In the genomic region with DNA sequence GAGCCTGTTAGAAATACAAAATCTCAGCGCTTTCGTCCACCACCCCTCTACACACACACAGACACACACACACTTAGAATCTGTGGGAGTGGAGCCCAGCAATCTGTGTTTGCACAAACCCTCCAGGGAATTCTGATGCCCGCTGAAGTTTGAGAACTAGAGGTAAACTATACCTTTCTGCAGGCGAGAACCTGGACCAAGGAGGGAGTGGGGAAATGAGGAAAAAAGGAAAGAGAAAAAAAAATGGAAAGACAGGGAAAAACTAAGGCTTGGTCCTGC, we compare ENCODE assay signal across 8 cellular contexts. TPM values are rescaled to one million over a fixed set of nuclear protein-coding genes. Genes with fewer than 3 reads are reported as not detected.
DNase-seq lines count a peak whose midpoint lies in the region; ATAC-seq lines count a peak whose summit lies in the region.

No MANE protein-coding gene starts in this region.

- H3K4me1 ChIP-seq in BLaER1 treated with 17β-estradiol and CSF1 and Interleukin-3, amounts not matched to agents 10 nM and 100 nM = peaks cover 12 to 40% (median 17%) of the 10 kb centered on the region in 10 experiments

- peak overlapping the region in 4 of 10 experiments; percentile 64 to 82 (median 79); a peak in 9 of 20 replicates for H3K4me3 ChIP-seq in BLaER1 treated with 17β-estradiol and CSF1 and Interleukin-3, amounts not matched to agents 10 nM and 100 nM

- no peaks in the 10 kb centered on the region for H3K36me3 ChIP-seq in BLaER1 treated with 17β-estradiol and CSF1 and Interleukin-3, amounts not matched to agents 10 nM and 100 nM

- H3K9ac ChIP-seq in BLaER1 treated with 17β-estradiol and CSF1 and Interleukin-3, amounts not matched to agents 10 nM and 100 nM = 0 out of 22 replicates have a peak overlapping the region, but pooled peaks of 1 of the 11 experiments have one; percentile 83

- no peak for ATAC-seq in natural killer cell treated with Interleukin-12 subunit alpha and Interleukin-12 subunit beta and Interleukin-15 and Interleukin-18, amount 100 ng/mL, for 72 hours
- no peak for ATAC-seq in HG02759 (IDR thresholded peaks at IDR 0.05; ENCODE audit: unreplicated experiment)

- no peaks in the 10 kb centered on the region for H3K9me3 Mint-ChIP-seq in dendritic cell treated with granulocyte-macrophage colony-stimulating factor and Interleukin-4, amounts not matched to agents 40 ng/mL and 50 ng/mL, for 4 days
- H3K9me3 Mint-ChIP-seq in natural killer cell treated with Interleukin-12 subunit alpha and Interleukin-12 subunit beta and Interleukin-15 and Interleukin-18, amount 100 ng/mL, for 72 hours = no peaks in the 10 kb centered on the region

- peaks cover 30 to 63% (median 56%) of the 10 kb centered on the region in 11 experiments for H3K27me3 ChIP-seq in BLaER1 treated with 17β-estradiol and CSF1 and Interleukin-3, amounts not matched to agents 10 nM and 100 nM

- H3K4me1 Mint-ChIP-seq in dendritic cell treated with granulocyte-macrophage colony-stimulating factor and Interleukin-4, amounts not matched to agents 40 ng/mL and 50 ng/mL, for 4 days (ENCODE audit: low read depth) = peaks cover 47% of the 10 kb centered on the region
- H3K4me1 Mint-ChIP-seq in natural killer cell treated with Interleukin-12 subunit alpha and Interleukin-12 subunit beta and Interleukin-15 and Interleukin-18, amount 100 ng/mL, for 72 hours (ENCODE audit: low read depth in 2 of 2) = peaks cover 36 to 49% of the 10 kb centered on the region in 2 donors

- intact Hi-C loops in dendritic cell treated with granulocyte-macrophage colony-stimulating factor and Interleukin-4, amounts not matched to agents 40 ng/mL and 50 ng/mL, for 4 days (cut with micrococcal nuclease) = loop anchor here (5.0 to 10.0 kb wide), 3 partner anchors 70 to 147 kb away; no protein-coding TSS in a partner anchor

- no peak overlapping the region for H3K27ac ChIP-seq in BLaER1 treated with 17β-estradiol and CSF1 and Interleukin-3, amounts not matched to agents 10 nM and 100 nM

- peak overlapping the region; percentile 91 to 98 (median 95); a peak in 20 of 22 replicates for H3K4me2 ChIP-seq in BLaER1 treated with 17β-estradiol and CSF1 and Interleukin-3, amounts not matched to agents 10 nM and 100 nM

- DNase-seq in HuH-7.5 (ENCODE audit: low spot score) = peak; percentile 19
- no peak for DNase-seq in natural killer cell treated with Interleukin-12 subunit alpha and Interleukin-12 subunit beta and Interleukin-15 and Interleukin-18, amount 100 ng/mL, for 72 hours (ENCODE audit: low spot score)
- DNase-seq in HUDEP-2 (lab: John Stamatoyannopoulos, UW; ENCODE audit: unreplicated experiment in 76 of 76) = no peak
- no peak for DNase-seq in stimulated activated CD4-positive, alpha-beta T cell treated with anti-CD3 and anti-CD28 coated beads, Interleukin-4, amount 100 ng/mL, for 4 hours
- no peak for DNase-seq in islet precursor cell

- no peaks in the 10 kb centered on the region for H3K27me3 Mint-ChIP-seq in dendritic cell treated with granulocyte-macrophage colony-stimulating factor and Interleukin-4, amounts not matched to agents 40 ng/mL and 50 ng/mL, for 4 days
- H3K27me3 Mint-ChIP-seq in natural killer cell treated with Interleukin-12 subunit alpha and Interleukin-12 subunit beta and Interleukin-15 and Interleukin-18, amount 100 ng/mL, for 72 hours = no peaks in the 10 kb centered on the region

- H3K4me3 Mint-ChIP-seq in dendritic cell treated with granulocyte-macrophage colony-stimulating factor and Interleukin-4, amounts not matched to agents 40 ng/mL and 50 ng/mL, for 4 days = no peak overlapping the region
- peak overlapping the region; percentile 75 for H3K4me3 Mint-ChIP-seq in natural killer cell treated with Interleukin-12 subunit alpha and Interleukin-12 subunit beta and Interleukin-15 and Interleukin-18, amount 100 ng/mL, for 72 hours

- H3K9me3 ChIP-seq in BLaER1 treated with 17β-estradiol and CSF1 and Interleukin-3, amounts not matched to agents 10 nM and 100 nM (replicated peaks in 1 of 11) = peaks cover 0 to 8% (median 0%) of the 10 kb centered on the region in 11 experiments; a peak in 1 of 22 replicates

- peaks cover 9% of the 10 kb centered on the region for H3K36me3 Mint-ChIP-seq in dendritic cell treated with granulocyte-macrophage colony-stimulating factor and Interleukin-4, amounts not matched to agents 40 ng/mL and 50 ng/mL, for 4 days (ENCODE audit: low read depth)
- H3K36me3 Mint-ChIP-seq in natural killer cell treated with Interleukin-12 subunit alpha and Interleukin-12 subunit beta and Interleukin-15 and Interleukin-18, amount 100 ng/mL, for 72 hours = peaks cover 18% of the 10 kb centered on the region

- H4K20me1 ChIP-seq in BLaER1 treated with 17β-estradiol and CSF1 and Interleukin-3, amounts not matched to agents 10 nM and 100 nM = peaks cover 0 to 13% (median 0%) of the 10 kb centered on the region in 11 experiments; a peak in 5 of 22 replicates

- peak overlapping the region; percentile 92 for H3K27ac Mint-ChIP-seq in dendritic cell treated with granulocyte-macrophage colony-stimulating factor and Interleukin-4, amounts not matched to agents 40 ng/mL and 50 ng/mL, for 4 days
- H3K27ac Mint-ChIP-seq in natural killer cell treated with Interleukin-12 subunit alpha and Interleukin-12 subunit beta and Interleukin-15 and Interleukin-18, amount 100 ng/mL, for 72 hours = peak overlapping the region; percentile 69 to 94

RNA-seq across cellular contexts. Expression of gene NIBAN1, which starts 0.5 kb away (rescaled TPM):
- total RNA-seq in natural killer cell treated with Interleukin-12 subunit alpha and Interleukin-12 subunit beta and Interleukin-15 and Interleukin-18, amount 100 ng/mL, for 72 hours = 100 to 1,000 TPM; 133 to 182 TPM
